ENCODE assay signal across 2 cellular contexts in the genomic region with DNA sequence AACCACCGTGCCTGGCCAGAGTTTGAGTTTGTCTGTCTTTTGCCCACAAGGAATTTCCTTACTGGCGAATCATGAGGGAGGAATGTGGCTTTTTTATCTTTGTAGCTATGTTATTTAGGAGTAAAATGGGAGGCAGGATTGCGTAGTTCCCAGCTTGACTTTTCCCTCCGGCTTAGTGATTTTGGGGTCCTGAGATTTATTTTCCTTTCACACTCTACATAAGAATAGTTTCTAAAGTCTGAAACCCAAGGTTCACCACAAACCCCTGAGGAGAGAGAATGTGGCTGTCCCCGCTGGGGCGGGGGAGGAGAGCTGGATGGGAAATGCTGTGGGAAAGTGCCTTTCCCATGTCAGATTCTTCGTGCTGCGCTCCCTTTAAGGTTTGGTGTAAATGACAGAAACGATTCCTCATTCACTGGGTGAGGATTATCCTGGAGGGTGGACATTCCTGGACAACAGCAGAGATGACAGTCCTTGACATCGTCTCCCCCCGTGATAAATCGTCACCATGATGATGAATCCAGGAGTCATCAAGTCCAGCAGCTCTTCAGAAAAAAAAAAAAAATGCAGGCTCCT.
TF ChIP-seq lines count a peak whose summit lies in the region.

No MANE protein-coding gene starts in this region.

TF ChIP-seq in SK-N-SH, 30 proteins besides CTCF, POLR2A, EP300 and RAD21 (continued from another document):
- TF ChIP-seq, protein P1, sequence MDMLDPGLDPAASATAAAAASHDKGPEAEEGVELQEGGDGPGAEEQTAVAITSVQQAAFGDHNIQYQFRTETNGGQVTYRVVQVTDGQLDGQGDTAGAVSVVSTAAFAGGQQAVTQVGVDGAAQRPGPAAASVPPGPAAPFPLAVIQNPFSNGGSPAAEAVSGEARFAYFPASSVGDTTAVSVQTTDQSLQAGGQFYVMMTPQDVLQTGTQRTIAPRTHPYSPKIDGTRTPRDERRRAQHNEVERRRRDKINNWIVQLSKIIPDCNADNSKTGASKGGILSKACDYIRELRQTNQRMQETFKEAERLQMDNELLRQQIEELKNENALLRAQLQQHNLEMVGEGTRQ (IDR thresholded peaks at IDR 0.05; ENCODE audit: borderline replicate concordance, low read depth, low read length) = no peak
- TF ChIP-seq FOSL2 (IDR thresholded peaks at IDR 0.05; ENCODE audit: borderline replicate concordance, low read depth) = no peak
- TF ChIP-seq GABPA (IDR thresholded peaks at IDR 0.05; ENCODE audit: low read depth) = no peak
- no peak for TF ChIP-seq NRF1 (IDR thresholded peaks at IDR 0.05; ENCODE audit: low read depth, low read length)

TF ChIP-seq in SK-N-SH treated with all-trans-retinoic acid at 6 μM for 48 hours, 23 proteins besides CTCF, POLR2A, EP300 and RAD21 (continued from another document):
- TF ChIP-seq PATZ1 (CRISPR knock-in tag; IDR thresholded peaks at IDR 0.05; ENCODE audit: borderline replicate concordance) = no peak
- TF ChIP-seq TCF4 (CRISPR knock-in tag; IDR thresholded peaks at IDR 0.05; ENCODE audit: borderline replicate concordance) = no peak
- no peak for TF ChIP-seq ESRRG (CRISPR knock-in tag; IDR thresholded peaks at IDR 0.05)
- TF ChIP-seq, protein P2, sequence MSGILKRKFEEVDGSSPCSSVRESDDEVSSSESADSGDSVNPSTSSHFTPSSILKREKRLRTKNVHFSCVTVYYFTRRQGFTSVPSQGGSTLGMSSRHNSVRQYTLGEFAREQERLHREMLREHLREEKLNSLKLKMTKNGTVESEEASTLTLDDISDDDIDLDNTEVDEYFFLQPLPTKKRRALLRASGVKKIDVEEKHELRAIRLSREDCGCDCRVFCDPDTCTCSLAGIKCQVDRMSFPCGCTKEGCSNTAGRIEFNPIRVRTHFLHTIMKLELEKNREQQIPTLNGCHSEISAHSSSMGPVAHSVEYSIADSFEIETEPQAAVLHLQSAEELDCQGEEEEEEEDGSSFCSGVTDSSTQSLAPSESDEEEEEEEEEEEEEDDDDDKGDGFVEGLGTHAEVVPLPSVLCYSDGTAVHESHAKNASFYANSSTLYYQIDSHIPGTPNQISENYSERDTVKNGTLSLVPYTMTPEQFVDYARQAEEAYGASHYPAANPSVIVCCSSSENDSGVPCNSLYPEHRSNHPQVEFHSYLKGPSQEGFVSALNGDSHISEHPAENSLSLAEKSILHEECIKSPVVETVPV (CRISPR knock-in tag; IDR thresholded peaks at IDR 0.05) = no peak
- TF ChIP-seq RARB (CRISPR knock-in tag; IDR thresholded peaks at IDR 0.05) = no peak
